In genomic region chr13:25301347-25302113, GRCh38 we compare ENCODE assay signal across 2 cellular contexts.
TF ChIP-seq lines count a peak whose summit lies in the region.

A gene with protein sequence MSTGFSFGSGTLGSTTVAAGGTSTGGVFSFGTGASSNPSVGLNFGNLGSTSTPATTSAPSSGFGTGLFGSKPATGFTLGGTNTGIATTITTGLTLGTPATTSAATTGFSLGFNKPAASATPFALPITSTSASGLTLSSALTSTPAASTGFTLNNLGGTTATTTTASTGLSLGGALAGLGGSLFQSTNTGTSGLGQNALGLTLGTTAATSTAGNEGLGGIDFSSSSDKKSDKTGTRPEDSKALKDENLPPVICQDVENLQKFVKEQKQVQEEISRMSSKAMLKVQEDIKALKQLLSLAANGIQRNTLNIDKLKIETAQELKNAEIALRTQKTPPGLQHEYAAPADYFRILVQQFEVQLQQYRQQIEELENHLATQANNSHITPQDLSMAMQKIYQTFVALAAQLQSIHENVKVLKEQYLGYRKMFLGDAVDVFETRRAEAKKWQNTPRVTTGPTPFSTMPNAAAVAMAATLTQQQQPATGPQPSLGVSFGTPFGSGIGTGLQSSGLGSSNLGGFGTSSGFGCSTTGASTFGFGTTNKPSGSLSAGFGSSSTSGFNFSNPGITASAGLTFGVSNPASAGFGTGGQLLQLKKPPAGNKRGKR (plus strand): TSS chr13:25301625. CDS start chr13:25301774, 149 bp downstream.

TF ChIP-seq in IMR-90, 13 proteins besides CTCF, POLR2A, EP300 and RAD21:
- TF ChIP-seq CHD1 (IDR thresholded peaks at IDR 0.05; ENCODE audit: low read depth, low read length) (no peak), RFX5 (IDR thresholded peaks at IDR 0.05; ENCODE audit: low read depth, low read length) (no peak), ELK1 (IDR thresholded peaks at IDR 0.05; ENCODE audit: borderline replicate concordance, low read depth, low read length) (peak; percentile 67; the same call in 1 of the 2 replicates), SMC3 (IDR thresholded peaks at IDR 0.05; ENCODE audit: low read depth, low read length) (no peak), USF2 (IDR thresholded peaks at IDR 0.05; ENCODE audit: low read depth, low read length) (no peak), FOS (IDR thresholded peaks at IDR 0.05; ENCODE audit: low read depth, low read length) (no peak; the same call in 1 of the 2 replicates), MAZ (IDR thresholded peaks at IDR 0.05; ENCODE audit: borderline replicate concordance, low read depth, low read length) (peak; percentile 78; the same call in 1 of the 2 replicates), CEBPB (IDR thresholded peaks at IDR 0.05; ENCODE audit: low read depth, low read length) (peak; percentile 82), MXI1 (IDR thresholded peaks at IDR 0.05; ENCODE audit: borderline replicate concordance, low read depth, low read length) (peak; percentile 69; the same call in 1 of the 2 replicates), RCOR1 (IDR thresholded peaks at IDR 0.05; ENCODE audit: insufficient replicate concordance, low read length) (no peak), NFE2L2 (IDR thresholded peaks at IDR 0.05; ENCODE audit: low read depth, low read length) (no peak; the same call in 1 of the 2 replicates), BHLHE40 (IDR thresholded peaks at IDR 0.05; ENCODE audit: low read depth, low read length) (peak; percentile 67; the same call in 1 of the 2 replicates), MAFK (IDR thresholded peaks at IDR 0.05; ENCODE audit: low read depth, low read length) (no peak)

TF ChIP-seq in endothelial cell of umbilical vein, 7 proteins besides CTCF, POLR2A, EP300 and RAD21:
- TF ChIP-seq FOS (IDR thresholded peaks at IDR 0.05; ENCODE audit: borderline replicate concordance, insufficient read depth, low read length) (peak; percentile 8), MYC (IDR thresholded peaks at IDR 0.05; ENCODE audit: low read depth, low read length) (no peak), POLR2AphosphoS5 (IDR thresholded peaks at IDR 0.05; ENCODE audit: insufficient read depth, low read depth, low read length) (peak; percentile 88)
- TF ChIP-seq, protein P1, sequence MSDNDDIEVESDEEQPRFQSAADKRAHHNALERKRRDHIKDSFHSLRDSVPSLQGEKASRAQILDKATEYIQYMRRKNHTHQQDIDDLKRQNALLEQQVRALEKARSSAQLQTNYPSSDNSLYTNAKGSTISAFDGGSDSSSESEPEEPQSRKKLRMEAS (IDR thresholded peaks at IDR 0.05; ENCODE audit: insufficient read depth, insufficient read length) = peak; percentile 71
TF ChIP-seq in endothelial cell of umbilical vein: peak in this region for 3.
